ENCODE assay signal across 12 cellular contexts in genomic region chr3:45537960-45538640, GRCh38. TPM values are rescaled to one million over a fixed set of nuclear protein-coding genes. Genes with fewer than 3 reads are reported as not detected.
DNase-seq lines count a peak whose midpoint lies in the region; ATAC-seq, FAIRE-seq and TF ChIP-seq lines count a peak whose summit lies in the region.
"Had no signal": no experiment of that assay in that cellular context is flagged by ENCODE, and none has a peak within 500 bp of the region (broad histone marks: within the 10 kb centered on the region; RNA-seq: fewer than 3 reads in every experiment).

No MANE protein-coding gene starts in this region.

- DNase-seq in GM23338 (ENCODE audit: low spot score), result no peak
- no peak for DNase-seq in astrocyte (ENCODE audit: low read depth)
- DNase-seq in right atrium auricular region (ENCODE audit: low spot score), result no peak
- no peak for DNase-seq in stimulated activated naive B cell treated with anti-CD40 and anti-IgM and Interleukin-4, amounts not matched to agents 10 μg/mL and 1 μg/mL and 100 μg/mL, for 72 hours
- no peak for DNase-seq in activated CD8-positive, alpha-beta T cell treated with anti-CD3 and anti-CD28 coated beads for 36 hours
- no peak for DNase-seq in activated naive CD4-positive, alpha-beta T cell treated with anti-CD3 and anti-CD28 coated beads, Interleukin-2, amount 10 ng/mL, durations not matched to agents 7 days and 5 days
- DNase-seq in CD4-positive, alpha-beta memory T cell, result no peak
- DNase-seq: activated naive CD8-positive, alpha-beta T cell treated with anti-CD3 and anti-CD28 coated beads for 36 hours; NK-92 treated with Interleukin-12 subunit alpha and Interleukin-12 subunit beta, amount 100 ng/mL, for 24 hours had no signal

- H2AFZ ChIP-seq in GM23338, result no peak overlapping the region
- no peak overlapping the region for H2AFZ ChIP-seq in astrocyte (ENCODE audit: low read depth, low read length)

- ATAC-seq in GM23338 (no peak), HG03565 (IDR thresholded peaks at IDR 0.05; ENCODE audit: unreplicated experiment) (no peak)
- peak; percentile 70 to 90 for ATAC-seq in stimulated activated naive B cell treated with anti-CD40 and anti-IgM and Interleukin-4, amounts not matched to agents 10 μg/mL and 1 μg/mL and 100 μg/mL, for 72 hours (replicated peaks)
- no peak for ATAC-seq in activated CD8-positive, alpha-beta T cell treated with anti-CD3 and anti-CD28 coated beads for 36 hours

- H4K20me1 ChIP-seq in GM23338 (replicated peaks; ENCODE audit: insufficient read depth) (peaks cover 10% of the 10 kb centered on the region; the same call in 1 of the 2 replicates), astrocyte (ENCODE audit: insufficient read depth, low read length) (no peaks in the 10 kb centered on the region)

- TF ChIP-seq CTCF in GM23338 (conservative IDR thresholded peaks at IDR 0.05; ENCODE audit: low read depth in 2 of 2), result no peak
- TF ChIP-seq CTCF in astrocyte (IDR thresholded peaks at IDR 0.05; ENCODE audit: insufficient read depth, low read depth, low read length), result no peak
- no peak for TF ChIP-seq CTCF in right atrium auricular region (IDR thresholded peaks at IDR 0.05)
- TF ChIP-seq CTCF in activated CD8-positive, alpha-beta T cell treated with anti-CD3 and anti-CD28 coated beads for 36 hours (IDR thresholded peaks at IDR 0.05), result no peak

- H3K27ac ChIP-seq in GM23338 (ENCODE audit: low read depth) (0 out of 2 replicates have a peak overlapping the region, but pooled peaks have one; percentile 19), astrocyte (ENCODE audit: low read depth, low read length) (no peak overlapping the region), right atrium auricular region (peak overlapping the region; percentile 79 to 80)
- H3K27ac ChIP-seq in CD4-positive, alpha-beta memory T cell (ENCODE audit: low read depth, low read length), result no peak overlapping the region

- H3K9ac ChIP-seq in astrocyte (ENCODE audit: low read length), result no peak overlapping the region

- CTCF ChIA-PET in activated CD8-positive, alpha-beta T cell treated with anti-CD3 and anti-CD28 coated beads for 36 hours (lab: Charles Lee), result interaction anchor here (1.2 kb wide), 2 partner anchors 9 to 122 kb away, joined by 3 to 6 read pairs; no protein-coding TSS in a partner anchor
- CTCF ChIA-PET in activated naive CD4-positive, alpha-beta T cell treated with anti-CD3 and anti-CD28 coated beads, Interleukin-2, amount 10 ng/mL, durations not matched to agents 7 days and 5 days (lab: Charles Lee), result no interaction called here
- CTCF ChIA-PET in CD4-positive, alpha-beta memory T cell (lab: Charles Lee; ENCODE audit: partially characterized antibody), result interaction anchor here (0.9 to 2.0 kb wide), 3 partner anchors 27 to 502 kb away, joined by 3 to 5 read pairs (median 3); no protein-coding TSS in a partner anchor

- H3K36me3 ChIP-seq in GM23338 (ENCODE audit: insufficient read depth) (no peaks in the 10 kb centered on the region; the same call in 1 of the 2 replicates), astrocyte (ENCODE audit: insufficient read depth, low read length) (peaks cover 5% of the 10 kb centered on the region), right atrium auricular region (peaks cover 4% of the 10 kb centered on the region)
- peaks cover 12% of the 10 kb centered on the region for H3K36me3 ChIP-seq in CD4-positive, alpha-beta memory T cell (ENCODE audit: insufficient read depth, low read length)

- no peak overlapping the region for H3K4me2 ChIP-seq in GM23338
- H3K4me2 ChIP-seq in astrocyte (ENCODE audit: low read length), result peak overlapping the region; percentile 5

- H3K9me3 Mint-ChIP-seq in GM23338, result no peaks in the 10 kb centered on the region
- H3K9me3 Mint-ChIP-seq in astrocyte (ENCODE audit: unreplicated experiment), result no peaks in the 10 kb centered on the region
- H3K9me3 Mint-ChIP-seq in stimulated activated naive B cell treated with anti-CD40 and anti-IgM and Interleukin-4, amounts not matched to agents 10 μg/mL and 1 μg/mL and 100 μg/mL, for 72 hours, result no peaks in the 10 kb centered on the region
- H3K9me3 Mint-ChIP-seq in activated CD8-positive, alpha-beta T cell treated with anti-CD3 and anti-CD28 coated beads for 36 hours, result no peaks in the 10 kb centered on the region
- H3K9me3 Mint-ChIP-seq in activated naive CD4-positive, alpha-beta T cell treated with anti-CD3 and anti-CD28 coated beads, Interleukin-2, amount 10 ng/mL, durations not matched to agents 7 days and 5 days, result no peaks in the 10 kb centered on the region
- H3K9me3 Mint-ChIP-seq in CD4-positive, alpha-beta memory T cell, result no peaks in the 10 kb centered on the region
- H3K9me3 Mint-ChIP-seq: activated naive CD8-positive, alpha-beta T cell treated with anti-CD3 and anti-CD28 coated beads for 36 hours; IgD-negative memory B cell had no signal

- H3K36me3 Mint-ChIP-seq in GM23338 (ENCODE audit: low read depth) (peaks cover 12% of the 10 kb centered on the region; the same call in 1 of the 3 replicates), astrocyte (ENCODE audit: low read depth, unreplicated experiment) (peaks cover 12% of the 10 kb centered on the region)
- H3K36me3 Mint-ChIP-seq in stimulated activated naive B cell treated with anti-CD40 and anti-IgM and Interleukin-4, amounts not matched to agents 10 μg/mL and 1 μg/mL and 100 μg/mL, for 72 hours, result peaks cover 33 to 58% of the 10 kb centered on the region in 2 donors
- peaks cover 9% of the 10 kb centered on the region for H3K36me3 Mint-ChIP-seq in activated CD8-positive, alpha-beta T cell treated with anti-CD3 and anti-CD28 coated beads for 36 hours (ENCODE audit: low read depth)
- H3K36me3 Mint-ChIP-seq in activated naive CD4-positive, alpha-beta T cell treated with anti-CD3 and anti-CD28 coated beads, Interleukin-2, amount 10 ng/mL, durations not matched to agents 7 days and 5 days, result peaks cover 9% of the 10 kb centered on the region
- H3K36me3 Mint-ChIP-seq in CD4-positive, alpha-beta memory T cell, result peaks cover 18 to 32% of the 10 kb centered on the region in 2 donors

- no peak overlapping the region for H3K27ac Mint-ChIP-seq in GM23338
- no peak overlapping the region for H3K27ac Mint-ChIP-seq in astrocyte (ENCODE audit: unreplicated experiment)
- peak overlapping the region; percentile 68 for H3K27ac Mint-ChIP-seq in stimulated activated naive B cell treated with anti-CD40 and anti-IgM and Interleukin-4, amounts not matched to agents 10 μg/mL and 1 μg/mL and 100 μg/mL, for 72 hours
- H3K27ac Mint-ChIP-seq in activated CD8-positive, alpha-beta T cell treated with anti-CD3 and anti-CD28 coated beads for 36 hours, result no peak overlapping the region
- H3K27ac Mint-ChIP-seq in activated naive CD4-positive, alpha-beta T cell treated with anti-CD3 and anti-CD28 coated beads, Interleukin-2, amount 10 ng/mL, durations not matched to agents 7 days and 5 days, result no peak overlapping the region
- H3K27ac Mint-ChIP-seq in CD4-positive, alpha-beta memory T cell, result no peak overlapping the region
- H3K27ac Mint-ChIP-seq: activated naive CD8-positive, alpha-beta T cell treated with anti-CD3 and anti-CD28 coated beads for 36 hours had no signal

- H3K9me3 ChIP-seq in astrocyte (ENCODE audit: insufficient read depth, low read depth, low read length), result no peaks in the 10 kb centered on the region
- H3K9me3 ChIP-seq in right atrium auricular region, result no peaks in the 10 kb centered on the region
- no peaks in the 10 kb centered on the region for H3K9me3 ChIP-seq in CD4-positive, alpha-beta memory T cell (ENCODE audit: control insufficient read depth in 1 of 2, low read length in 2 of 2)

- H3K4me3 Mint-ChIP-seq in GM23338 (no peak overlapping the region), astrocyte (ENCODE audit: unreplicated experiment) (no peak overlapping the region)
- peak overlapping the region in 1 of 2 donors; percentile 25 for H3K4me3 Mint-ChIP-seq in stimulated activated naive B cell treated with anti-CD40 and anti-IgM and Interleukin-4, amounts not matched to agents 10 μg/mL and 1 μg/mL and 100 μg/mL, for 72 hours
- H3K4me3 Mint-ChIP-seq in activated CD8-positive, alpha-beta T cell treated with anti-CD3 and anti-CD28 coated beads for 36 hours, result no peak overlapping the region
- H3K4me3 Mint-ChIP-seq in activated naive CD4-positive, alpha-beta T cell treated with anti-CD3 and anti-CD28 coated beads, Interleukin-2, amount 10 ng/mL, durations not matched to agents 7 days and 5 days, result no peak overlapping the region
- H3K4me3 Mint-ChIP-seq in CD4-positive, alpha-beta memory T cell, result no peak overlapping the region
- H3K4me3 Mint-ChIP-seq: activated naive CD8-positive, alpha-beta T cell treated with anti-CD3 and anti-CD28 coated beads for 36 hours; IgD-negative memory B cell had no signal

- H3F3A ChIP-seq in GM23338 (replicated peaks; ENCODE audit: low read depth), result no peaks in the 10 kb centered on the region

- FAIRE-seq in astrocyte (lab: Jason Lieb, UNC), result no peak
- FAIRE-seq: GM19239 had no signal

- H3K4me1 Mint-ChIP-seq in GM23338 (peaks cover 8% of the 10 kb centered on the region; the same call in 2 of the 3 replicates), astrocyte (ENCODE audit: low read depth, unreplicated experiment) (peaks cover 6% of the 10 kb centered on the region)
- H3K4me1 Mint-ChIP-seq in stimulated activated naive B cell treated with anti-CD40 and anti-IgM and Interleukin-4, amounts not matched to agents 10 μg/mL and 1 μg/mL and 100 μg/mL, for 72 hours, result peaks cover 9 to 16% of the 10 kb centered on the region in 2 donors
- H3K4me1 Mint-ChIP-seq in activated CD8-positive, alpha-beta T cell treated with anti-CD3 and anti-CD28 coated beads for 36 hours (ENCODE audit: low read depth), result no peaks in the 10 kb centered on the region
- no peaks in the 10 kb centered on the region for H3K4me1 Mint-ChIP-seq in activated naive CD4-positive, alpha-beta T cell treated with anti-CD3 and anti-CD28 coated beads, Interleukin-2, amount 10 ng/mL, durations not matched to agents 7 days and 5 days
- H3K4me1 Mint-ChIP-seq in CD4-positive, alpha-beta memory T cell, result peaks cover 0 to 3% (median 0%) of the 10 kb centered on the region in 4 donors
- H3K4me1 Mint-ChIP-seq: activated naive CD8-positive, alpha-beta T cell treated with anti-CD3 and anti-CD28 coated beads for 36 hours; IgD-negative memory B cell had no signal

- H3K79me2 ChIP-seq in GM23338 (replicated peaks; ENCODE audit: insufficient read depth), result no peaks in the 10 kb centered on the region
- no peaks in the 10 kb centered on the region for H3K79me2 ChIP-seq in astrocyte (ENCODE audit: insufficient read depth, low read length)

- no peaks in the 10 kb centered on the region for H3K9me2 ChIP-seq in GM23338 (ENCODE audit: insufficient read depth)

- H3K4me3 ChIP-seq in GM23338, result no peak overlapping the region
- no peak overlapping the region for H3K4me3 ChIP-seq in astrocyte (ENCODE audit: insufficient read depth, low read depth, low read length)
- no peak overlapping the region for H3K4me3 ChIP-seq in right atrium auricular region
- H3K4me3 ChIP-seq in CD4-positive, alpha-beta memory T cell (ENCODE audit: low read length in 2 of 2), result no peak overlapping the region

- intact Hi-C loops in activated CD8-positive, alpha-beta T cell treated with anti-CD3 and anti-CD28 coated beads for 36 hours (cut with micrococcal nuclease), result no loop called here
- intact Hi-C loops in CD4-positive, alpha-beta memory T cell (cut with micrococcal nuclease), result no loop called here

- H3K4me1 ChIP-seq in GM23338 (ENCODE audit: insufficient read depth) (no peaks in the 10 kb centered on the region), astrocyte (ENCODE audit: insufficient read depth, low read length) (peaks cover 4% of the 10 kb centered on the region), right atrium auricular region (peaks cover 0 to 31% of the 10 kb centered on the region in 2 donors)
- H3K4me1 ChIP-seq in CD4-positive, alpha-beta memory T cell (ENCODE audit: insufficient read depth, low read length), result no peaks in the 10 kb centered on the region

- H3K27me3 Mint-ChIP-seq in GM23338 (ENCODE audit: insufficient read depth, low read depth, poor library complexity) (peaks cover 4% of the 10 kb centered on the region), astrocyte (ENCODE audit: low read depth, unreplicated experiment) (no peaks in the 10 kb centered on the region)
- H3K27me3 Mint-ChIP-seq in stimulated activated naive B cell treated with anti-CD40 and anti-IgM and Interleukin-4, amounts not matched to agents 10 μg/mL and 1 μg/mL and 100 μg/mL, for 72 hours, result no peaks in the 10 kb centered on the region
- H3K27me3 Mint-ChIP-seq in activated CD8-positive, alpha-beta T cell treated with anti-CD3 and anti-CD28 coated beads for 36 hours, result no peaks in the 10 kb centered on the region
- H3K27me3 Mint-ChIP-seq in activated naive CD4-positive, alpha-beta T cell treated with anti-CD3 and anti-CD28 coated beads, Interleukin-2, amount 10 ng/mL, durations not matched to agents 7 days and 5 days, result no peaks in the 10 kb centered on the region
- H3K27me3 Mint-ChIP-seq in CD4-positive, alpha-beta memory T cell, result no peaks in the 10 kb centered on the region
- H3K27me3 Mint-ChIP-seq: activated naive CD8-positive, alpha-beta T cell treated with anti-CD3 and anti-CD28 coated beads for 36 hours; IgD-negative memory B cell had no signal

- POLR2A ChIA-PET in activated CD8-positive, alpha-beta T cell treated with anti-CD3 and anti-CD28 coated beads for 36 hours (lab: Charles Lee), result no interaction called here
- POLR2A ChIA-PET in CD4-positive, alpha-beta memory T cell (lab: Charles Lee; ENCODE audit: partially characterized antibody), result no interaction called here

- H3K27me3 ChIP-seq in GM23338 (ENCODE audit: insufficient read depth) (no peaks in the 10 kb centered on the region), astrocyte (ENCODE audit: insufficient read depth, low read length) (no peaks in the 10 kb centered on the region), right atrium auricular region (no peaks in the 10 kb centered on the region)
- H3K27me3 ChIP-seq in CD4-positive, alpha-beta memory T cell (ENCODE audit: insufficient read depth, low read length), result no peaks in the 10 kb centered on the region

RNA-seq across cellular contexts. Expression of gene LIMD1, which starts 56.5 kb away (rescaled TPM):
- total RNA-seq in GM23338 (2014; rRNA removed; shearing (Covaris generic)), result 21.8 and 31.5 TPM in 2 replicates
- 8.3 and 10.2 TPM in 2 replicates for polyA plus RNA-seq in GM23338 (2016; fragmentation: Nextera tagmentation; extraction: Ambion mirVana)
- total RNA-seq in astrocyte (27.2 and 28.4 TPM in 2 replicates), right atrium auricular region (10 to 100 TPM; 15.8 to 19.4 TPM)
- 10 to 100 TPM; 34.5 to 36.5 TPM for total RNA-seq in activated CD8-positive, alpha-beta T cell treated with anti-CD3 and anti-CD28 coated beads for 36 hours
- 10 to 100 TPM; 29.1 to 34.0 TPM for total RNA-seq in CD4-positive, alpha-beta memory T cell
- 1 to 10 TPM; 2.6 to 7.5 TPM for polyA plus RNA-seq in CD4-positive, alpha-beta memory T cell

Comparison
In these comparisons a context has a peak if more than half of its experiments do, and no peak if none do; other contexts are left out.
1. ATAC-seq: peak in stimulated activated naive B cell treated with anti-CD40 and anti-IgM and Interleukin-4, amounts not matched to agents 10 μg/mL and 1 μg/mL and 100 μg/mL, for 72 hours (2 of 2); none in GM23338 (single experiment), HG03565 (single experiment) and activated CD8-positive, alpha-beta T cell treated with anti-CD3 and anti-CD28 coated beads for 36 hours (single experiment).
2. H3K27ac ChIP-seq: peak in GM23338 (single experiment) and right atrium auricular region (2 of 2); none in astrocyte (single experiment) and CD4-positive, alpha-beta memory T cell (single experiment).